12 cellular contexts compared by ENCODE assay signal in the genomic region with DNA sequence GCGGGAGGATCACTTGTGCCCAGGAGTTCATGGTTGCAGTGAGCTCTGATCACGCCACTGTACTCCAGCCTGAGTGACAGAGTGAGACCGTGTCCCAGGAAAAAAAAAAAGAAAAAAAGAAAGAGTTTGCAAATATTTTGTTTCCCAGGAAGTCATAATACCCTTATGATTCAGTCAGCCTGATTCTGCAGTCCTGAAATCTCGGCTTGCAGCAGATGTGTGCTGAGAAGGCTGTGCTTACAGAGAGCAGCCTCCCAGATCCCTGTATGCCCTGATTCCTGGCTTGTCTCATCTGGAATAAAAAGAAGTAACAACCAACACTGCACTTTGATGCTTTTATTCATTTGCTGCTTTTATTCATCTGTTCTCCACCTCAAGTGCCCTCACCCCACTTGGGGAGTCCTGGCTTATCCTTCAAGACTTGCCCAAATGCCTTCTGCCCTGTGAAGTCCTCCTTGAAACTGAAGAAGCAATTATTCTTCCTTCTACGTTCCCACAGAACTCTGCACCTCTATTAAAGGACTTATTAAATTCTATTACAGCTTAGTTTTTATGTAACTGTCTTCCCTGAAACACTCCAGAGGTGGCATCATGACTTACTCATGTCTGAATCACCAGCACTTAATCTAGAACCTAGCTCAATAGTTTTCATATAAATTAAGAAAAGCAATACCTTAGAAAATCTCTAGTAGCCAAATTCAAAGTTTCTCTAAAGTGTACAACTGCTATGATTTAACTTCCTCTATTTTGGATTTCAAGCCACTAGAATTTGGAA. TPM values are rescaled to one million over a fixed set of nuclear protein-coding genes. Genes with fewer than 3 reads are reported as not detected.
DNase-seq lines count a peak whose midpoint lies in the region; ATAC-seq, FAIRE-seq and TF ChIP-seq lines count a peak whose summit lies in the region.
"Had no signal": no experiment of that assay in that cellular context is flagged by ENCODE, and none has a peak within 500 bp of the region (broad histone marks: within the 10 kb centered on the region; RNA-seq: fewer than 3 reads in every experiment).

No MANE protein-coding gene starts in this region.

- H3K4me1 Mint-ChIP-seq in osteocyte (ENCODE audit: unreplicated experiment) (peaks cover 34% of the 10 kb centered on the region), immature natural killer cell (no peaks in the 10 kb centered on the region)
- peaks cover 4% of the 10 kb centered on the region for H3K4me1 Mint-ChIP-seq in T-helper 2 cell treated with Interferon-gamma antibody and Interleukin-4, amounts not matched to agents 5 μg/mL and 100 μg/mL, for 36 hours (ENCODE audit: low read depth)
- H3K4me1 Mint-ChIP-seq: CD4-positive, CD25-positive, alpha-beta regulatory T cell had no signal

- H3K27ac Mint-ChIP-seq in osteocyte (ENCODE audit: unreplicated experiment) (peak overlapping the region; percentile 54), immature natural killer cell (no peak overlapping the region)
- H3K27ac Mint-ChIP-seq in T-helper 2 cell treated with Interferon-gamma antibody and Interleukin-4, amounts not matched to agents 5 μg/mL and 100 μg/mL, for 36 hours: no peak overlapping the region
- H3K27ac Mint-ChIP-seq: CD4-positive, CD25-positive, alpha-beta regulatory T cell; stimulated activated naive CD8-positive, alpha-beta T cell treated with anti-CD3 and anti-CD28 coated beads, Interleukin-15, Interleukin-2, amounts not matched to agents 100 ng/mL and 50 ng/mL, for 24 hours had no signal

- H3K27me3 Mint-ChIP-seq in osteocyte (ENCODE audit: unreplicated experiment): peaks cover 3% of the 10 kb centered on the region
- peaks cover 33% of the 10 kb centered on the region for H3K27me3 Mint-ChIP-seq in T-helper 2 cell treated with Interferon-gamma antibody and Interleukin-4, amounts not matched to agents 5 μg/mL and 100 μg/mL, for 36 hours (ENCODE audit: low read depth)
- H3K27me3 Mint-ChIP-seq in immature natural killer cell (ENCODE audit: low read depth in 3 of 3): peaks cover 6 to 11% (median 6%) of the 10 kb centered on the region in 3 donors

- FAIRE-seq in RCC 7860 (lab: Jason Lieb, UNC): peak; percentile 84

- no peak for TF ChIP-seq CTCF in osteocyte (IDR thresholded peaks at IDR 0.05)

- H3K9me3 Mint-ChIP-seq in osteocyte (ENCODE audit: unreplicated experiment) (peaks cover 5% of the 10 kb centered on the region), immature natural killer cell (no peaks in the 10 kb centered on the region)
- H3K9me3 Mint-ChIP-seq in T-helper 2 cell treated with Interferon-gamma antibody and Interleukin-4, amounts not matched to agents 5 μg/mL and 100 μg/mL, for 36 hours: no peaks in the 10 kb centered on the region
- H3K9me3 Mint-ChIP-seq: stimulated activated naive CD8-positive, alpha-beta T cell treated with anti-CD3 and anti-CD28 coated beads, Interleukin-15, Interleukin-2, amounts not matched to agents 100 ng/mL and 50 ng/mL, for 24 hours had no signal

- H3K36me3 Mint-ChIP-seq in osteocyte (ENCODE audit: unreplicated experiment): no peaks in the 10 kb centered on the region
- no peaks in the 10 kb centered on the region for H3K36me3 Mint-ChIP-seq in T-helper 2 cell treated with Interferon-gamma antibody and Interleukin-4, amounts not matched to agents 5 μg/mL and 100 μg/mL, for 36 hours (ENCODE audit: low read depth)
- H3K36me3 Mint-ChIP-seq in immature natural killer cell: no peaks in the 10 kb centered on the region
- H3K36me3 Mint-ChIP-seq: CD4-positive, CD25-positive, alpha-beta regulatory T cell had no signal

- ATAC-seq in GM21515 (IDR thresholded peaks at IDR 0.05; ENCODE audit: unreplicated experiment): no peak

- peak; percentile 73 for DNase-seq in ELR (ENCODE audit: low read depth)
- DNase-seq in RCC 7860 (ENCODE audit: low spot score): peak; percentile 62
- DNase-seq in dermis blood vessel endothelial cell: peak; percentile 46
- DNase-seq in osteocyte (ENCODE audit: extremely low spot score, unreplicated experiment): no peak
- no peak for DNase-seq in T-helper 2 cell treated with Interferon-gamma antibody and Interleukin-4, amounts not matched to agents 5 μg/mL and 100 μg/mL, for 36 hours (ENCODE audit: low spot score)
- DNase-seq in NCI-H2171 (lab: John Stamatoyannopoulos, UW): no peak
- DNase-seq in immature natural killer cell: no peak
- DNase-seq: activated CD4-positive, alpha-beta T cell treated with anti-CD3 and anti-CD28 coated beads, Interleukin-2, amount 50 U/mL, for 1 hour; CD4-positive, CD25-positive, alpha-beta regulatory T cell; stimulated activated CD4-positive, alpha-beta T cell treated with anti-CD3 and anti-CD28 coated beads, Interleukin-4, amount 100 ng/mL, for 24 hours had no signal

- no peak overlapping the region for H3K4me3 Mint-ChIP-seq in osteocyte (ENCODE audit: unreplicated experiment)
- no peak overlapping the region for H3K4me3 Mint-ChIP-seq in T-helper 2 cell treated with Interferon-gamma antibody and Interleukin-4, amounts not matched to agents 5 μg/mL and 100 μg/mL, for 36 hours
- H3K4me3 Mint-ChIP-seq in immature natural killer cell: no peak overlapping the region
- H3K4me3 Mint-ChIP-seq: CD4-positive, CD25-positive, alpha-beta regulatory T cell; stimulated activated naive CD8-positive, alpha-beta T cell treated with anti-CD3 and anti-CD28 coated beads, Interleukin-15, Interleukin-2, amounts not matched to agents 100 ng/mL and 50 ng/mL, for 24 hours had no signal

RNA-seq across cellular contexts. Expression of gene BPGM, which starts 27.7 kb away (rescaled TPM):
- total RNA-seq in dermis blood vessel endothelial cell (20.3 and 20.6 TPM in 2 replicates), osteocyte (11.6 and 13.3 TPM in 2 replicates)
- 10 to 100 TPM; 58.3 to 71.3 (median 59.5) TPM for polyA plus RNA-seq in immature natural killer cell

Comparison
In these comparisons a context has a peak if more than half of its experiments do, and no peak if none do; other contexts are left out.
1. DNase-seq: peak in ELR (single experiment), RCC 7860 (single experiment) and dermis blood vessel endothelial cell (single experiment); none in osteocyte (single experiment), T-helper 2 cell treated with Interferon-gamma antibody and Interleukin-4, amounts not matched to agents 5 μg/mL and 100 μg/mL, for 36 hours (single experiment), NCI-H2171 (single experiment) and immature natural killer cell (0 of 3).